ENCODE assay signal across 8 cellular contexts in genomic region chr12:132686831-132687210, GRCh38. TPM values are rescaled to one million over a fixed set of nuclear protein-coding genes. Genes with fewer than 3 reads are reported as not detected.
DNase-seq lines count a peak whose midpoint lies in the region; ATAC-seq lines count a peak whose summit lies in the region.

No MANE protein-coding gene starts in this region.

- H3K79me2 ChIP-seq in ACC112 (ENCODE audit: control insufficient read depth, insufficient read depth, low read length, unreplicated experiment): peaks cover 43% of the 10 kb centered on the region

- no peaks in the 10 kb centered on the region for H3K27me3 Mint-ChIP-seq in activated CD8-positive, alpha-beta T cell treated with anti-CD3 and anti-CD28 coated beads, Interleukin-2, amount 10 ng/mL, durations not matched to agents 7 days and 5 days (ENCODE audit: low read depth)
- no peaks in the 10 kb centered on the region for H3K27me3 Mint-ChIP-seq in stimulated activated naive CD8-positive, alpha-beta T cell treated with anti-CD3 and anti-CD28 coated beads, Interleukin-15, amount 100 ng/mL, for 72 hours

- H3K27ac ChIP-seq in ACC112 (ENCODE audit: low read depth, low read length) (peak overlapping the region; percentile 67), iPS DF 6.9 (ENCODE audit: low read length) (no peak overlapping the region)

- peak overlapping the region; percentile 78 for H3K4me3 Mint-ChIP-seq in activated CD8-positive, alpha-beta T cell treated with anti-CD3 and anti-CD28 coated beads, Interleukin-2, amount 10 ng/mL, durations not matched to agents 7 days and 5 days
- peak overlapping the region; percentile 87 for H3K4me3 Mint-ChIP-seq in stimulated activated naive CD8-positive, alpha-beta T cell treated with anti-CD3 and anti-CD28 coated beads, Interleukin-15, amount 100 ng/mL, for 72 hours

- H3K27ac Mint-ChIP-seq in activated CD8-positive, alpha-beta T cell treated with anti-CD3 and anti-CD28 coated beads, Interleukin-2, amount 10 ng/mL, durations not matched to agents 7 days and 5 days: peak overlapping the region; percentile 90
- peak overlapping the region; percentile 96 to 98 for H3K27ac Mint-ChIP-seq in stimulated activated naive CD8-positive, alpha-beta T cell treated with anti-CD3 and anti-CD28 coated beads, Interleukin-15, amount 100 ng/mL, for 72 hours

- no peaks in the 10 kb centered on the region for H3K4me1 ChIP-seq in ACC112 (ENCODE audit: control insufficient read depth, insufficient read depth, low read length, unreplicated experiment)
- 0 out of 2 replicates have a peak, but pooled peaks cover 1% of the 10 kb centered on the region for H3K4me1 ChIP-seq in iPS DF 6.9 (ENCODE audit: control insufficient read depth, insufficient read depth, low read length)

- no peaks in the 10 kb centered on the region for H3K9me3 ChIP-seq in iPS DF 6.9 (ENCODE audit: control insufficient read depth, insufficient read depth, low read length)

- H3K36me3 Mint-ChIP-seq in activated CD8-positive, alpha-beta T cell treated with anti-CD3 and anti-CD28 coated beads, Interleukin-2, amount 10 ng/mL, durations not matched to agents 7 days and 5 days (ENCODE audit: low read depth): peaks cover 34% of the 10 kb centered on the region

- WGBS in iPS DF 6.9 (ENCODE audit: insufficient coverage, insufficient read length): no CpG with 5 or more reads among the region's 55 CpGs

- H3K4me3 ChIP-seq in ACC112 (ENCODE audit: low read depth, low read length): peak overlapping the region; percentile 95
- peak overlapping the region; percentile 96 for H3K4me3 ChIP-seq in iPS DF 6.9 (ENCODE audit: low read length)

- peaks cover 12% of the 10 kb centered on the region; the same call in 1 of the 2 replicates for H3K36me3 ChIP-seq in ACC112 (ENCODE audit: insufficient read depth, low read length)
- H3K36me3 ChIP-seq in iPS DF 6.9 (ENCODE audit: control insufficient read depth, insufficient read depth, low read length): no peaks in the 10 kb centered on the region

- POLR2A ChIA-PET in activated CD8-positive, alpha-beta T cell treated with anti-CD3 and anti-CD28 coated beads, Interleukin-2, amount 10 ng/mL, durations not matched to agents 7 days and 5 days (lab: Charles Lee): interaction anchor here (1.3 kb wide), 1 partner anchor 23 kb away, joined by 6 read pairs; the partner anchor contains the start of gene PGAM5

- H2AFZ ChIP-seq in ACC112 (ENCODE audit: low read length, unreplicated experiment): peak overlapping the region; percentile 53

- H3K9me3 Mint-ChIP-seq in activated CD8-positive, alpha-beta T cell treated with anti-CD3 and anti-CD28 coated beads, Interleukin-2, amount 10 ng/mL, durations not matched to agents 7 days and 5 days (ENCODE audit: insufficient read depth): no peaks in the 10 kb centered on the region
- H3K9me3 Mint-ChIP-seq in stimulated activated naive CD8-positive, alpha-beta T cell treated with anti-CD3 and anti-CD28 coated beads, Interleukin-15, amount 100 ng/mL, for 72 hours: no peaks in the 10 kb centered on the region

- CTCF ChIA-PET in activated CD8-positive, alpha-beta T cell treated with anti-CD3 and anti-CD28 coated beads, Interleukin-2, amount 10 ng/mL, durations not matched to agents 7 days and 5 days (lab: Charles Lee): no interaction called here

- H3K27me3 ChIP-seq in ACC112 (ENCODE audit: insufficient read depth, low read length) (no peaks in the 10 kb centered on the region), iPS DF 6.9 (ENCODE audit: control insufficient read depth, insufficient read depth, low read length) (peaks cover 4% of the 10 kb centered on the region; the same call in 1 of the 2 replicates)

- peaks cover 29% of the 10 kb centered on the region for H3K4me1 Mint-ChIP-seq in activated CD8-positive, alpha-beta T cell treated with anti-CD3 and anti-CD28 coated beads, Interleukin-2, amount 10 ng/mL, durations not matched to agents 7 days and 5 days (ENCODE audit: low read depth)
- peaks cover 21% of the 10 kb centered on the region for H3K4me1 Mint-ChIP-seq in stimulated activated naive CD8-positive, alpha-beta T cell treated with anti-CD3 and anti-CD28 coated beads, Interleukin-15, amount 100 ng/mL, for 72 hours

- no peak for DNase-seq in activated CD8-positive, alpha-beta T cell treated with anti-CD3 and anti-CD28 coated beads, Interleukin-2, amount 10 ng/mL, durations not matched to agents 7 days and 5 days
- DNase-seq in iPS DF 6.9 (ENCODE audit: low read depth, low spot score) (no peak), NCI-H2029 (lab: John Stamatoyannopoulos, UW) (no peak), GF-D8 (lab: John Stamatoyannopoulos, UW) (no peak)
- DNase-seq in stimulated activated naive CD8-positive, alpha-beta T cell treated with anti-CD3 and anti-CD28 coated beads, Interleukin-15, amount 100 ng/mL, for 72 hours: no peak

- peak; percentile 20 for ATAC-seq in GM18867 (IDR thresholded peaks at IDR 0.05; ENCODE audit: unreplicated experiment)
- peak; percentile 10 for ATAC-seq in HG03108 (IDR thresholded peaks at IDR 0.05; ENCODE audit: unreplicated experiment)
- ATAC-seq in activated CD8-positive, alpha-beta T cell treated with anti-CD3 and anti-CD28 coated beads, Interleukin-2, amount 10 ng/mL, durations not matched to agents 7 days and 5 days: peak; percentile 67
- ATAC-seq in stimulated activated naive CD8-positive, alpha-beta T cell treated with anti-CD3 and anti-CD28 coated beads, Interleukin-15, amount 100 ng/mL, for 72 hours: peak; percentile 64

RNA-seq across cellular contexts. Expression of gene POLE, which starts 0.3 kb away (rescaled TPM):
- total RNA-seq in activated CD8-positive, alpha-beta T cell treated with anti-CD3 and anti-CD28 coated beads, Interleukin-2, amount 10 ng/mL, durations not matched to agents 7 days and 5 days: 100 to 1,000 TPM; 200 to 202 TPM

RNA-seq across cellular contexts. Expression of gene PXMP2, which starts 0.6 kb away (rescaled TPM):
- 10 to 100 TPM; 38.0 to 40.6 TPM for total RNA-seq in activated CD8-positive, alpha-beta T cell treated with anti-CD3 and anti-CD28 coated beads, Interleukin-2, amount 10 ng/mL, durations not matched to agents 7 days and 5 days

RNA-seq across cellular contexts. Expression of gene PGAM5, which starts 23.8 kb away (rescaled TPM):
- total RNA-seq in activated CD8-positive, alpha-beta T cell treated with anti-CD3 and anti-CD28 coated beads, Interleukin-2, amount 10 ng/mL, durations not matched to agents 7 days and 5 days: 10 to 100 TPM; 59.3 to 59.8 TPM

Comparison
In these comparisons a context has a peak if more than half of its experiments do, and no peak if none do; other contexts are left out.
1. ATAC-seq: peak in every context shown above with its lines; median percentile 67 in activated CD8-positive, alpha-beta T cell treated with anti-CD3 and anti-CD28 coated beads, Interleukin-2, amount 10 ng/mL, durations not matched to agents 7 days and 5 days; 64 in stimulated activated naive CD8-positive, alpha-beta T cell treated with anti-CD3 and anti-CD28 coated beads, Interleukin-15, amount 100 ng/mL, for 72 hours; 20 in GM18867; 10 in HG03108.